1 cellular context compared by ENCODE assay signal in genomic region chr3:194322701-194323174, GRCh38.
TF ChIP-seq lines count a peak whose summit lies in the region.

No MANE protein-coding gene starts in this region.

TF ChIP-seq in HEK293, 187 proteins besides CTCF, POLR2A, EP300 and RAD21 (continued from another document):
- TF ChIP-seq PRDM4 (tag by site-specific recombination; IDR thresholded peaks at IDR 0.05) (no peak), ZBTB20 (tag by site-specific recombination; IDR thresholded peaks at IDR 0.05) (no peak), KLF1 (tag by site-specific recombination; IDR thresholded peaks at IDR 0.05) (peak; percentile 84), INSM2 (tag by site-specific recombination; IDR thresholded peaks at IDR 0.05) (0 out of 2 replicates have a peak, but pooled peaks have one; percentile 12), ZBTB17 (tag by site-specific recombination; IDR thresholded peaks at IDR 0.05) (peak; percentile 29; the same call in 1 of the 2 replicates), ZNF292 (tag by site-specific recombination; IDR thresholded peaks at IDR 0.05; ENCODE audit: borderline replicate concordance, low read depth) (no peak), ZNF473 (tag by site-specific recombination; IDR thresholded peaks at IDR 0.05) (no peak), SETDB1 (IDR thresholded peaks at IDR 0.05; ENCODE audit: insufficient read length, low read length) (no peak)
